In genomic region chr3:65953301-65953812, GRCh38 we compare ENCODE assay signal across 9 cellular contexts.
DNase-seq lines count a peak whose midpoint lies in the region; ATAC-seq, FAIRE-seq and TF ChIP-seq lines count a peak whose summit lies in the region.
"Had no signal": no experiment of that assay in that cellular context is flagged by ENCODE, and none has a peak within 500 bp of the region (broad histone marks: within the 10 kb centered on the region; RNA-seq: fewer than 3 reads in every experiment).

No MANE protein-coding gene starts in this region.

- H3K36me3 ChIP-seq in pancreas, result no peaks in the 10 kb centered on the region

- H3K4me3 Mint-ChIP-seq in activated T-cell treated with anti-CD3 and anti-CD28 coated beads, Interleukin-2, amount 50 U/mL, for 4 hours, result no peak overlapping the region
- H3K4me3 Mint-ChIP-seq: activated CD4-positive, alpha-beta T cell treated with anti-CD3 and anti-CD28 coated beads for 36 hours had no signal

- H3K4me1 ChIP-seq in pancreas, result peaks cover 33 to 58% (median 51%) of the 10 kb centered on the region in 3 donors

- H3K27me3 Mint-ChIP-seq in activated T-cell treated with anti-CD3 and anti-CD28 coated beads, Interleukin-2, amount 50 U/mL, for 4 hours (ENCODE audit: low read depth), result peaks cover 8% of the 10 kb centered on the region
- H3K27me3 Mint-ChIP-seq: activated CD4-positive, alpha-beta T cell treated with anti-CD3 and anti-CD28 coated beads for 36 hours had no signal

- H3K27ac ChIP-seq in pancreas, result peak overlapping the region; percentile 78 to 96 (median 92)

- intact Hi-C loops in Right ventricle myocardium superior (cut with DNase I), result loop anchor here (5.0 kb wide), 1 partner anchor 84 kb away; the partner anchor contains the start of gene MAGI1
- intact Hi-C loops in pancreas (cut with DNase I), result no loop called here

- no peaks in the 10 kb centered on the region for H3K36me3 Mint-ChIP-seq in activated T-cell treated with anti-CD3 and anti-CD28 coated beads, Interleukin-2, amount 50 U/mL, for 4 hours (ENCODE audit: insufficient read depth)

- ATAC-seq in Right ventricle myocardium superior (ENCODE audit: poor library complexity) (peak; percentile 64), pancreas (peak; percentile 87 to 94 (median 92)), GM21360 (IDR thresholded peaks at IDR 0.05; ENCODE audit: unreplicated experiment) (no peak)
- ATAC-seq in activated T-cell treated with anti-CD3 and anti-CD28 coated beads, Interleukin-2, amount 50 U/mL, for 4 hours, result no peak
- ATAC-seq: activated CD4-positive, alpha-beta T cell treated with anti-CD3 and anti-CD28 coated beads for 36 hours had no signal

- H3K9me3 Mint-ChIP-seq in activated T-cell treated with anti-CD3 and anti-CD28 coated beads, Interleukin-2, amount 50 U/mL, for 4 hours, result no peaks in the 10 kb centered on the region

- peak; percentile 66 for DNase-seq in DMS79 treated with DMSO at 0.1 percent for 48 hours (lab: John Stamatoyannopoulos, UW)
- DNase-seq in NCI-H748 treated with DMSO at 0.1 percent for 48 hours (lab: John Stamatoyannopoulos, UW), result peak; percentile 63
- no peak for DNase-seq in Right ventricle myocardium superior
- DNase-seq in pancreas, result peak; percentile 77 to 96 (median 93)
- DNase-seq in UCSD-AML1 (lab: John Stamatoyannopoulos, UW; ENCODE audit: unreplicated experiment), result no peak
- no peak for DNase-seq in activated naive CD4-positive, alpha-beta T cell treated with Interleukin-2 at 50 U/mL for 16 hours
- no peak for DNase-seq in activated T-cell treated with anti-CD3 and anti-CD28 coated beads, Interleukin-2, amount 50 U/mL, for 4 hours
- DNase-seq: activated CD4-positive, alpha-beta T cell treated with anti-CD3 and anti-CD28 coated beads for 36 hours had no signal

- no peak for FAIRE-seq in pancreas (lab: Jason Lieb, UNC)

- no peaks in the 10 kb centered on the region for H3K27me3 ChIP-seq in pancreas

- WGBS in pancreas, 2 donors, result 9 to 12% methylated on average over 5 of the region's 5 CpGs

- no peaks in the 10 kb centered on the region for H3K9me3 ChIP-seq in pancreas

- peak in 1 of 4 donors; percentile 5 for TF ChIP-seq CTCF in pancreas (IDR thresholded peaks at IDR 0.05)

- no peaks in the 10 kb centered on the region for H3K4me1 Mint-ChIP-seq in activated T-cell treated with anti-CD3 and anti-CD28 coated beads, Interleukin-2, amount 50 U/mL, for 4 hours (ENCODE audit: low read depth)
- H3K4me1 Mint-ChIP-seq: activated CD4-positive, alpha-beta T cell treated with anti-CD3 and anti-CD28 coated beads for 36 hours had no signal

- peak overlapping the region in 2 of 4 donors; percentile 4 to 28 for H3K4me3 ChIP-seq in pancreas

Comparison
In these comparisons a context has a peak if more than half of its experiments do, and no peak if none do; other contexts are left out.
1. DNase-seq: peak in DMS79 treated with DMSO at 0.1 percent for 48 hours (single experiment), NCI-H748 treated with DMSO at 0.1 percent for 48 hours (single experiment) and pancreas (6 of 6); none in Right ventricle myocardium superior (single experiment), UCSD-AML1 (single experiment), activated naive CD4-positive, alpha-beta T cell treated with Interleukin-2 at 50 U/mL for 16 hours (single experiment) and activated T-cell treated with anti-CD3 and anti-CD28 coated beads, Interleukin-2, amount 50 U/mL, for 4 hours (single experiment).
2. ATAC-seq: peak in Right ventricle myocardium superior (single experiment) and pancreas (4 of 4); none in GM21360 (single experiment) and activated T-cell treated with anti-CD3 and anti-CD28 coated beads, Interleukin-2, amount 50 U/mL, for 4 hours (0 of 2).